Comparison of ENCODE assay signal across 8 cellular contexts in the genomic region with DNA sequence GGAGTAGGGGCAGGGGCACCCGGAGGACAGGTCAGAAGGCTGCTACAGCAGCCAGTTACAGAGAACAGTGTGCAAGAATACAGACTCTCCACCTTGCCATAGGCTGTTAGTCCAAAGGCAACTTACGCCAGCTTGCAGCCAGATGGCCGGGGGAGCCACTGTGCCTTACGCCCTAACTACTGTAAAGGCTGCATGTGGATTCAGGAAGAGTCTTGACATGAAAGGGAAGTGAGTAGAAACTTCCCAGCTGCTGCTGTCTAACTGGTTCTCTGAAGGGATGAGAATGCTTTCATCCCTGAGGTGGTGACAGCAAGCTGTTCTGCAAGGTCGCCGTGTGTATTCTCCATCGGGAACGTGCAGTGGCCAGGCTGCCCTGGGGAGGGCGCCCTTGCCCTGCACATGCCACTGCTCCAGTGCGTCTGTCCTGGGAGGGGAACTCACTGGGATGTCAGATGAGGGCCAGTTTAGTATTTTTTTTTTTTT. TPM values are rescaled to one million over a fixed set of nuclear protein-coding genes. Genes with fewer than 3 reads are reported as not detected.
DNase-seq lines count a peak whose midpoint lies in the region; ATAC-seq, FAIRE-seq and TF ChIP-seq lines count a peak whose summit lies in the region.

No MANE protein-coding gene starts in this region.

- DNase-seq in CD14-positive monocyte (ENCODE audit: low spot score) (no peak), HFF-Myc (ENCODE audit: extremely low read depth, low read depth) (peak; percentile 78), head of caudate nucleus (peak in 38 of 42 donors; percentile 21 to 88 (median 65)), small intestine (peak; percentile 7), NCI-H1092 treated with DMSO at 0.1 percent for 48 hours (lab: John Stamatoyannopoulos, UW) (no peak)
- DNase-seq in activated CD4-positive, alpha-beta T cell treated with anti-CD3 and anti-CD28 coated beads, Interleukin-2, amount 50 U/mL, for 48 hours: peak; percentile 41 to 54

- no peaks in the 10 kb centered on the region for H3K4me1 ChIP-seq in small intestine (ENCODE audit: control insufficient read depth in 2 of 2, insufficient read depth in 1 of 2, low read depth in 1 of 2, low read length in 1 of 2)

- H3K36me3 ChIP-seq in small intestine (ENCODE audit: control insufficient read depth in 2 of 2, insufficient read depth in 2 of 2, low read length in 2 of 2): peaks cover 0 to 2% of the 10 kb centered on the region in 2 donors

- H3K4me3 ChIP-seq in HFF-Myc (replicated peaks; ENCODE audit: low read depth, low read length) (no peak overlapping the region), small intestine (ENCODE audit: low read depth in 1 of 2, low read length in 2 of 2) (no peak overlapping the region)

- no peak for FAIRE-seq in small intestine (lab: Jason Lieb, UNC)

- H3K27me3 Mint-ChIP-seq in CD14-positive monocyte (ENCODE audit: low read depth in 3 of 3): peaks cover 0 to 2% (median 2%) of the 10 kb centered on the region in 3 donors

- no peak overlapping the region for H3K27ac ChIP-seq in small intestine (ENCODE audit: low read depth in 1 of 2, low read length in 1 of 2)

- WGBS in small intestine, 3 donors: 77 to 93% (median 80%) methylated on average over 10 of the region's 10 CpGs

- no peaks in the 10 kb centered on the region for H3K9me3 ChIP-seq in small intestine (ENCODE audit: control insufficient read depth, low read depth)

- H3K9me3 Mint-ChIP-seq in CD14-positive monocyte: no peaks in the 10 kb centered on the region

- no peak for ATAC-seq in GM21528 (IDR thresholded peaks at IDR 0.05; ENCODE audit: low FRiP score, unreplicated experiment)
- ATAC-seq in HG03095 (IDR thresholded peaks at IDR 0.05; ENCODE audit: unreplicated experiment): no peak

- H3K27ac Mint-ChIP-seq in CD14-positive monocyte: peak overlapping the region in 2 of 7 donors; percentile 22 to 52

- peak; percentile 66 for TF ChIP-seq CTCF in CD14-positive monocyte (IDR thresholded peaks at IDR 0.05)
- TF ChIP-seq CTCF in HFF-Myc (IDR thresholded peaks at IDR 0.05; ENCODE audit: low read depth, low read length, missing control alignments): peak; percentile 81

- intact Hi-C loops in CD14-positive monocyte (cut with micrococcal nuclease): no loop called here
- intact Hi-C loops in head of caudate nucleus (cut with DNase I): no loop called here

- no peaks in the 10 kb centered on the region for H3K4me1 Mint-ChIP-seq in CD14-positive monocyte

- H3K27me3 ChIP-seq in small intestine (ENCODE audit: control insufficient read depth in 2 of 2, insufficient read depth in 2 of 2, low read length in 2 of 2): no peaks in the 10 kb centered on the region

- H3K4me3 Mint-ChIP-seq in CD14-positive monocyte: no peak overlapping the region

- H3K36me3 Mint-ChIP-seq in CD14-positive monocyte: peaks cover 19 to 31% of the 10 kb centered on the region in 2 donors

RNA-seq across cellular contexts. Expression of a gene that starts 46.1 kb away (rescaled TPM):
- polyA plus RNA-seq in CD14-positive monocyte (10 to 100 TPM; 18.1 to 19.6 TPM), small intestine (10 to 100 TPM in 1 of 3 donors, 1 to 10 TPM in 2; 6.5 to 20.2 (median 8.4) TPM)

RNA-seq across cellular contexts. Expression of a gene that starts 46.7 kb away (rescaled TPM):
- polyA plus RNA-seq in CD14-positive monocyte (10 to 100 TPM; 17.7 to 21.6 TPM), small intestine (10 to 100 TPM in 1 of 3 donors, 1 to 10 TPM in 2; 6.0 to 16.6 (median 8.1) TPM)

Comparison
In these comparisons a context has a peak if more than half of its experiments do, and no peak if none do; other contexts are left out.
1. DNase-seq: peak in HFF-Myc (single experiment), activated CD4-positive, alpha-beta T cell treated with anti-CD3 and anti-CD28 coated beads, Interleukin-2, amount 50 U/mL, for 48 hours (2 of 2), head of caudate nucleus (38 of 42) and small intestine (single experiment); none in CD14-positive monocyte (single experiment) and NCI-H1092 treated with DMSO at 0.1 percent for 48 hours (single experiment).